Comparison of ENCODE assay signal across 11 cellular contexts in the genomic region with DNA sequence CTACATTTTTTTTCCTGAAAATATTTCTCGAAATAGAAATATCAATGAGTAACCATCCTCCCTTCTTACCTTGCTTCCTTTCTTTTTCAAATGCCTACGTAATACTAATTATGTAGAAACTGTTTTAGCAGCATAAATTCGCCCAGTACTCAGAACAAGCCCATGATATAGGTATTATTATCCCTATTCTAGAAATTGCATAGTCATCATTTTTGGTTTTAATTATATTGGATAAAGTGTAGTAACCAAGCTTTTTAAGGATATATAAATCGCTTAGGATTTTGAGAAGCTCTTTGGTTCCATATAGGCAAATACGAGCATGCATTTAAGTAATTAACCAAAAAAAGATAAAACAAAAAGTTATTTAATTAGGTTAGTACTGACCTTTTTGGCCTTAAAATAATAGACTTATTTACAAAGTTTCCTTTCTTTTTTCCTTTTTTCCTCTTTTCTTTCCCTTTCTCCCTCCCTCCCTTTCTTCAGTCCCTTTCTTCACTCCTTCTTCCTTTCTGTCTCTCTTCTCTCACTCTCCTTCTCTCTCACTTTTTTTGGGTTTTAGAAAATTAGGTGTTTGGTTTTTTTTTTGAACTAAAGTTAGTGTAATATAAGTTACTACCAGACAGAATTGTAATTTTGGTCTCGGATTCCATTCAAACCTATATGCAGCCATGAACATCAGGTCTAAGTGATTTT.
"Had no signal": no experiment of that assay in that cellular context is flagged by ENCODE, and none has a peak within 500 bp of the region (broad histone marks: within the 10 kb centered on the region; RNA-seq: fewer than 3 reads in every experiment).

No MANE protein-coding gene starts in this region.

- FAIRE-seq: H54, HTR-8/SVneo had no signal

- H3K9ac ChIP-seq: GM23248, KMS-11 had no signal

- H3K4me2 ChIP-seq: KMS-11 had no signal

- H2AFZ ChIP-seq: GM23248 had no signal

- DNase-seq: GM23248, GOT3, H9, HCEC 1CT, HFFc6, Karpas-422, KBM-7 had no signal

- H3K4me3 ChIP-seq: GM23248 had no signal

- H3K27ac ChIP-seq: GM23248, HL-60, KMS-11 had no signal
